ENCODE assay signal across 20 cellular contexts in genomic region chr10:34757933-34758332, GRCh38. TPM values are rescaled to one million over a fixed set of nuclear protein-coding genes. Genes with fewer than 3 reads are reported as not detected.
DNase-seq lines count a peak whose midpoint lies in the region; ATAC-seq, FAIRE-seq and TF ChIP-seq lines count a peak whose summit lies in the region.
"Had no signal": no experiment of that assay in that cellular context is flagged by ENCODE, and none has a peak within 500 bp of the region (broad histone marks: within the 10 kb centered on the region; RNA-seq: fewer than 3 reads in every experiment).

No MANE protein-coding gene starts in this region.

- H3K4me1 ChIP-seq in A549, result peaks cover 88% of the 10 kb centered on the region
- peaks cover 52% of the 10 kb centered on the region for H3K4me1 ChIP-seq in PC-3 (ENCODE audit: insufficient read depth, low read length)
- H3K4me1 ChIP-seq in colonic mucosa, result peaks cover 9% of the 10 kb centered on the region
- H3K4me1 ChIP-seq in mesodermal cell (ENCODE audit: control insufficient read depth, insufficient read depth, low read length, poor library complexity, severe bottlenecking), result peaks cover 15% of the 10 kb centered on the region
- peaks cover 12 to 70% (median 46%) of the 10 kb centered on the region in 4 donors for H3K4me1 ChIP-seq in stomach
- H3K4me1 ChIP-seq: BE2C had no signal

- H3K4me2 ChIP-seq in A549 (peak overlapping the region; percentile 59), PC-3 (ENCODE audit: low read length) (peak overlapping the region; percentile 55)

- no peaks in the 10 kb centered on the region for H3K9me3 ChIP-seq in A549
- H3K9me3 ChIP-seq in PC-3 (ENCODE audit: low read length), result no peaks in the 10 kb centered on the region
- no peaks in the 10 kb centered on the region for H3K9me3 ChIP-seq in colonic mucosa
- H3K9me3 ChIP-seq in mesodermal cell (ENCODE audit: control insufficient read depth, low read length), result no peaks in the 10 kb centered on the region
- H3K9me3 ChIP-seq in stomach, result no peaks in the 10 kb centered on the region
- H3K9me3 ChIP-seq: BE2C, left ventricle myocardium inferior, thyroid gland had no signal

- H3K27ac ChIP-seq in A549, result peak overlapping the region; percentile 64 to 75
- H3K27ac ChIP-seq in PC-3 (ENCODE audit: low read length), result peak overlapping the region; percentile 81
- H3K27ac ChIP-seq in colonic mucosa, result peak overlapping the region; percentile 79
- H3K27ac ChIP-seq in mesodermal cell (ENCODE audit: low read depth, low read length, severe bottlenecking), result peak overlapping the region; percentile 57
- peak overlapping the region in 1 of 5 donors; percentile 21 for H3K27ac ChIP-seq in stomach
- H3K27ac ChIP-seq: 22Rv1, left ventricle myocardium inferior, thyroid gland had no signal

- POLR2A ChIA-PET in A549 (lab: Yijun Ruan, JAX) (interaction anchor here (0.6 kb wide), 1 partner anchor 60 kb away, joined by 3 read pairs; no protein-coding TSS in a partner anchor), PC-3 (lab: Charles Lee; ENCODE audit: unreplicated experiment) (interaction anchor here (0.6 to 1.3 kb wide), 3 partner anchors 26 to 151 kb away, joined by 3 to 5 read pairs (median 3); no protein-coding TSS in a partner anchor)

- intact Hi-C loops in PC-3 (cut with micrococcal nuclease) (loop anchor here (1.0 to 5.0 kb wide), 5 partner anchors 10 to 91 kb away; partner anchors contain the start of gene PARD3), colonic mucosa (cut with DNase I) (no loop called here), stomach (cut with DNase I; ENCODE audit: low total_unique reads) (no loop called here)

- ATAC-seq in A549, result no peak
- no peak for ATAC-seq in PC-3

- H3F3A ChIP-seq in PC-3 (ENCODE audit: low read length, unreplicated experiment), result peaks cover 22% of the 10 kb centered on the region

- H3K36me3 ChIP-seq in PC-3 (ENCODE audit: low read depth, low read length), result no peaks in the 10 kb centered on the region
- H3K36me3 ChIP-seq in colonic mucosa, result no peaks in the 10 kb centered on the region
- H3K36me3 ChIP-seq in mesodermal cell (ENCODE audit: control insufficient read depth, insufficient read depth, low read length), result no peaks in the 10 kb centered on the region
- no peaks in the 10 kb centered on the region for H3K36me3 ChIP-seq in stomach
- H3K36me3 ChIP-seq: BE2C, left ventricle myocardium inferior, thyroid gland had no signal

- no peak for TF ChIP-seq RAD21 in A549 (conservative IDR thresholded peaks at IDR 0.05 in 1 of 2, IDR thresholded peaks at IDR 0.05 in 1 of 2)

- H3K9ac ChIP-seq in PC-3 (ENCODE audit: low read length) (peak overlapping the region; percentile 52), colonic mucosa (ENCODE audit: low read depth in 2 of 2, low read length in 2 of 2) (no peak overlapping the region)

- H3K9me2 ChIP-seq in PC-3 (replicated peaks; ENCODE audit: low read length), result no peaks in the 10 kb centered on the region

- TF ChIP-seq POLR2A in A549 (IDR thresholded peaks at IDR 0.05; ENCODE audit: low read length) (no peak), stomach (IDR thresholded peaks at IDR 0.05) (no peak)

- no peaks in the 10 kb centered on the region for H3K27me3 ChIP-seq in PC-3 (ENCODE audit: low read length)
- no peaks in the 10 kb centered on the region for H3K27me3 ChIP-seq in colonic mucosa
- H3K27me3 ChIP-seq in stomach, result no peaks in the 10 kb centered on the region
- H3K27me3 ChIP-seq: BE2C, thyroid gland had no signal

- no peak for DNase-seq in A549 (ENCODE audit: low read depth in 1 of 2, low spot score in 1 of 2)
- DNase-seq in PC-3, result no peak
- no peak for DNase-seq in colonic mucosa
- DNase-seq in NAMALWA (ENCODE audit: low spot score), result no peak
- no peak for DNase-seq in mesenteric fat pad (ENCODE audit: low spot score)
- DNase-seq in NOMO-1 treated with DMSO at 0.1 percent for 48 hours (lab: John Stamatoyannopoulos, UW; ENCODE audit: unreplicated experiment), result no peak
- DNase-seq in stomach, result no peak
- DNase-seq: activated CD4-positive, alpha-beta T cell treated with anti-CD3 and anti-CD28 coated beads for 1 hour; BE2C; DMS 273 treated with DMSO at 0.1 percent for 48 hours; H9; left ventricle myocardium inferior; NCI-H1694 treated with DMSO at 0.1 percent for 48 hours; retina; stimulated activated CD4-positive, alpha-beta T cell treated with anti-CD3 and anti-CD28 coated beads, Interleukin-15, amount 100 ng/mL, for 24 hours; thyroid gland had no signal

- peaks cover 85% of the 10 kb centered on the region for H3K79me2 ChIP-seq in PC-3 (ENCODE audit: low read length)

- TF ChIP-seq CTCF in A549 (IDR thresholded peaks at IDR 0.05) (no peak), PC-3 (conservative IDR thresholded peaks at IDR 0.05; ENCODE audit: low read depth, low read length) (no peak), colonic mucosa (IDR thresholded peaks at IDR 0.05) (no peak), stomach (IDR thresholded peaks at IDR 0.05) (no peak)

- CTCF ChIA-PET in A549 (lab: Yijun Ruan, JAX), result interaction anchor here (0.7 to 2.1 kb wide), 5 partner anchors 31 to 92 kb away, joined by 3 to 8 read pairs (median 4); no protein-coding TSS in a partner anchor
- CTCF ChIA-PET in PC-3 (lab: Charles Lee), result interaction anchor here (0.6 to 1.7 kb wide), 6 partner anchors 26 to 1968 kb away, joined by 3 to 8 read pairs (median 3); no protein-coding TSS in a partner anchor

- H2AFZ ChIP-seq in PC-3 (ENCODE audit: low read length), result no peak overlapping the region

- FAIRE-seq in A549 (lab: Jason Lieb, UNC), result no peak
- FAIRE-seq: colon, G401.6 had no signal

- H3K4me3 ChIP-seq in A549 (no peak overlapping the region), PC-3 (ENCODE audit: low read length) (peak overlapping the region; percentile 1; the same call in 1 of the 2 replicates), colonic mucosa (no peak overlapping the region), mesodermal cell (ENCODE audit: extremely low read depth, insufficient read depth, low read length, poor library complexity, severe bottlenecking) (no peak overlapping the region), stomach (no peak overlapping the region)
- H3K4me3 ChIP-seq: left ventricle myocardium inferior, thyroid gland had no signal

- TF ChIP-seq EP300 in A549 (IDR thresholded peaks at IDR 0.05) (no peak), stomach (IDR thresholded peaks at IDR 0.05) (no peak)

- H4K20me1 ChIP-seq in PC-3 (ENCODE audit: low read length), result 0 out of 2 replicates have a peak, but pooled peaks cover 3% of the 10 kb centered on the region

- BruUV-seq in PC-3 (replicated peaks; lab: Mats Ljungman, UMichigan), result TSS peak; percentile 43

TF ChIP-seq in A549, 52 proteins besides CTCF, POLR2A, EP300 and RAD21:
- TF ChIP-seq JUN (IDR thresholded peaks at IDR 0.05) (no peak), FOSL2 (IDR thresholded peaks at IDR 0.05) (no peak), FOSL2 (CRISPR knock-in tag; IDR thresholded peaks at IDR 0.05) (no peak), TFCP2L1 (CRISPR knock-in tag; IDR thresholded peaks at IDR 0.05) (no peak), NR3C1 (IDR thresholded peaks at IDR 0.05) (no peak), HDAC2 (IDR thresholded peaks at IDR 0.05) (no peak), ZC3H11A (IDR thresholded peaks at IDR 0.05) (no peak), TP53 (CRISPR knock-in tag; IDR thresholded peaks at IDR 0.05) (no peak), MAFK (IDR thresholded peaks at IDR 0.05; ENCODE audit: partially characterized antibody) (no peak), ZNF302 (CRISPR knock-in tag; IDR thresholded peaks at IDR 0.05) (no peak)

RNA-seq across cellular contexts. Expression of gene PARD3, which starts 57.2 kb away (rescaled TPM):
- polyA plus RNA-seq in A549 (2011; rRNA removed) (182 and 200 TPM in 2 replicates), A549 (2017; fragmentation: RNase III; extraction: RNeasy Plus Mini Kit Qiagen cat#74134 plus additional on column Dnase treatment) (88.7 to 110 TPM (median 104 TPM) in 3 replicates), stomach (10 to 100 TPM; 13.7 to 23.6 (median 16.6) TPM)
- 59.5 and 64.4 TPM in 2 replicates for polyA plus RNA-seq in A549 (2012; cell fraction: cytosol; rRNA removed)
- 31.6 and 49.8 TPM in 2 replicates for polyA plus RNA-seq in A549 (2012; cell fraction: nucleus; rRNA removed)
- polyA minus RNA-seq in A549 (2011; rRNA and poly(A)+ RNA removed), result 169 and 188 TPM in 2 replicates
- total RNA-seq in PC-3 (2014; rRNA removed) (149 and 154 TPM in 2 replicates), colonic mucosa (10 to 100 TPM; 41.7 to 48.8 TPM), mesenteric fat pad (27.7 TPM), stomach (100 to 1,000 TPM in 1 of 5 donors, 10 to 100 TPM in 4; 23.9 to 118 (median 59.8) TPM)
- 40.8 TPM for polyA plus RNA-seq in mesodermal cell (2013, experiment 1 of 2)
- 43.7 TPM for polyA plus RNA-seq in mesodermal cell (2013, experiment 2 of 2)
